ENCODE assay signal across 19 cellular contexts in genomic region chr2:101140978-101141655, GRCh38. TPM values are rescaled to one million over a fixed set of nuclear protein-coding genes. Genes with fewer than 3 reads are reported as not detected.
DNase-seq lines count a peak whose midpoint lies in the region; ATAC-seq and TF ChIP-seq lines count a peak whose summit lies in the region.
"Had no signal": no experiment of that assay in that cellular context is flagged by ENCODE, and none has a peak within 500 bp of the region (broad histone marks: within the 10 kb centered on the region; RNA-seq: fewer than 3 reads in every experiment).

No MANE protein-coding gene starts in this region.

- intact Hi-C loops in ascending aorta (cut with DNase I) = no loop called here

- TF ChIP-seq CTCF in RWPE1 (conservative IDR thresholded peaks at IDR 0.05; ENCODE audit: low read depth) (no peak), fibroblast of mammary gland (conservative IDR thresholded peaks at IDR 0.05; ENCODE audit: control insufficient read depth, insufficient read depth, low read depth, low read length) (no peak), ascending aorta (IDR thresholded peaks at IDR 0.05) (no peak)

- H3K4me1 ChIP-seq in skeletal muscle satellite cell (ENCODE audit: control insufficient read depth, insufficient read depth, low read length) (peaks cover 36% of the 10 kb centered on the region), ascending aorta (peaks cover 0 to 3% of the 10 kb centered on the region in 2 donors)
- H3K4me1 ChIP-seq: adrenal gland, BLaER1, SJCRH30 had no signal

- DNase-seq in SIG-M5 treated with dmso at 0.1 percent for 504 hours (lab: John Stamatoyannopoulos, UW; ENCODE audit: unreplicated experiment) (peak; percentile 30), SIG-M5 (lab: John Stamatoyannopoulos, UW) (no peak), RWPE1 (ENCODE audit: low spot score) (no peak), fibroblast of mammary gland (ENCODE audit: low read depth) (peak; percentile 45), ureter (ENCODE audit: low spot score) (no peak), ascending aorta (ENCODE audit: low spot score in 2 of 2) (no peak)
- DNase-seq: activated CD4-positive, alpha-beta T cell treated with anti-CD3 and anti-CD28 coated beads, Interleukin-2, amount 50 U/mL, for 1 hour; activated CD8-positive, alpha-beta memory T cell treated with anti-CD3 and anti-CD28 coated beads, Interleukin-2, amount 50 U/mL, for 4 hours; activated effector memory CD4-positive, alpha-beta T cell treated with Interleukin-2 at 50 U/mL for 16 hours; adrenal gland; dorsolateral prefrontal cortex; H9; NCI-H1417; NCI-H524; SJCRH30 had no signal

- H3K27me3 ChIP-seq in skeletal muscle satellite cell (ENCODE audit: control insufficient read depth, insufficient read depth, low read length) (no peaks in the 10 kb centered on the region), ascending aorta (no peaks in the 10 kb centered on the region)
- H3K27me3 ChIP-seq: adrenal gland, BLaER1, dorsolateral prefrontal cortex, SJCRH30 had no signal

- POLR2A ChIA-PET in RWPE1 (lab: Yijun Ruan, JAX; ENCODE audit: low non-redundant PET) = interaction anchor here (0.6 kb wide), 1 partner anchor 138 kb away, joined by 4 read pairs; no protein-coding TSS in a partner anchor

- ATAC-seq in HG03097 (IDR thresholded peaks at IDR 0.05; ENCODE audit: low FRiP score, unreplicated experiment) = no peak

- H3K27ac ChIP-seq in RWPE1 (peak overlapping the region; percentile 26; the same call in 1 of the 2 replicates), ascending aorta (no peak overlapping the region)
- H3K27ac ChIP-seq: adrenal gland, BLaER1, dorsolateral prefrontal cortex, epithelial cell of prostate, SJCRH30 had no signal

- peaks cover 3% of the 10 kb centered on the region for H3K36me3 ChIP-seq in skeletal muscle satellite cell (ENCODE audit: insufficient read depth, low read length)
- H3K36me3 ChIP-seq in ascending aorta = no peaks in the 10 kb centered on the region
- H3K36me3 ChIP-seq: adrenal gland, BLaER1, SJCRH30 had no signal

- peak overlapping the region; percentile 66 for H3K4me2 ChIP-seq in skeletal muscle satellite cell (ENCODE audit: low read length)
- H3K4me2 ChIP-seq: BLaER1 had no signal

- no peak overlapping the region for H3K4me3 ChIP-seq in fibroblast of mammary gland (ENCODE audit: control insufficient read depth, low read depth, low read length)
- H3K4me3 ChIP-seq in skeletal muscle satellite cell (ENCODE audit: low read length) = peak overlapping the region; percentile 42
- no peak overlapping the region for H3K4me3 ChIP-seq in ascending aorta
- H3K4me3 ChIP-seq: adrenal gland, BLaER1, SJCRH30 had no signal

- peak overlapping the region; percentile 19 for H3K9ac ChIP-seq in skeletal muscle satellite cell (ENCODE audit: low read depth, low read length)
- H3K9ac ChIP-seq: BLaER1 had no signal

- no peaks in the 10 kb centered on the region for H3K9me3 ChIP-seq in skeletal muscle satellite cell (replicated peaks; ENCODE audit: low read length)
- H3K9me3 ChIP-seq in ascending aorta = no peaks in the 10 kb centered on the region
- H3K9me3 ChIP-seq: adrenal gland, BLaER1, SJCRH30 had no signal

- CTCF ChIA-PET in RWPE1 (lab: Yijun Ruan, JAX) = interaction anchor here (0.7 to 1.2 kb wide), 2 partner anchors 11 to 129 kb away, joined by 3 to 6 read pairs; no protein-coding TSS in a partner anchor

RNA-seq across cellular contexts. Expression of gene TBC1D8, which starts 10.1 kb away (rescaled TPM):
- total RNA-seq in skeletal muscle satellite cell (2012; rRNA removed) = 27.9 and 28.2 TPM in 2 replicates
- total RNA-seq in ureter = 69.1 TPM
- total RNA-seq in ascending aorta = 17.8 TPM

Comparison
In these comparisons a context has a peak if more than half of its experiments do, and no peak if none do; other contexts are left out.
1. DNase-seq: peak in SIG-M5 treated with dmso at 0.1 percent for 504 hours (single experiment) and fibroblast of mammary gland (single experiment); none in SIG-M5 (single experiment), RWPE1 (single experiment), ureter (single experiment) and ascending aorta (0 of 2).